ENCODE assay signal across 9 cellular contexts in the genomic region with DNA sequence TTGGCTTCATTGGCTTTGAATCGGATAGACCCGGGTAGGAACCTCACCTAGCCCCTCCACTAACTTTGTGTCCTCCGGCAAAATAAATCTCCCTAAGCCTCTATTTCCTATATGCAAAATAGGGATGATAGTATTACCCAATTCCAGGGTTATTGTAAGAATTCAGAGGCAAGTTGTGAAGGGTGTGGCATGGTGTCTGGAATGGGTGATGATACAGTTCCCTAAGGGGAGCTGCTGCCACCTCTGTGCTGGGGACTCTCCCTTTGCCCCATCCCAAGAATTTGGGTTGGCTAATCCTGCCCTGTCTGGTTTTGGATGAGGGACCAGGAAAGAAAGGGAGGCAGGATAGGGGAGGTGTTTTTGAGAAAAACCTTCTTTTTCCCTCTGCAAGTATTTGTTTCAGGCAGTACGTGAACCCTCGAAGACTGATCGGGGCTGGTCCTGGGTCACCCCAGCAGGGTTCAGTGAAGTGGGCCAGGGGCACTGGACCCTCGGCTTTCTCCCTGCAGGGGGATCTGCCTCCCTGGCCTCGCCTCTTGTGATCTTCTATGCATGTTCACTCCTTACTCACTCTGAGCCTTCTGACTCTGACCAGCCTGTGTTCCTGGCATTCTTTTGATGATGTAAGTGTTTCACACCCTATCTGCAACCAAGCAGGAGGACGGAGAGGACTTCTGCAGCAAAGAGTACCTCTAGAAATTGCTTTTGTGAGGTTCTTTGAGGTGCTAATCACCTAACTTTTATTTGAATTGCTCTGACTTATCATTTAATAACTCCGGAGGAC.
A peak's percentile ranks its signal among the peaks of the same experiment; 100 is the strongest.
DNase-seq lines count a peak whose midpoint lies in the region; ATAC-seq lines count a peak whose summit lies in the region.
"Had no signal": no experiment of that assay in that cellular context is flagged by ENCODE, and none has a peak within 500 bp of the region (broad histone marks: within the 10 kb centered on the region; RNA-seq: fewer than 3 reads in every experiment).

No MANE protein-coding gene starts in this region.

- no peaks in the 10 kb centered on the region for H3K27me3 ChIP-seq in BLaER1 treated with 17β-estradiol and CSF1 and Interleukin-3, amounts not matched to agents 10 nM and 100 nM
- no peaks in the 10 kb centered on the region for H3K27me3 ChIP-seq in mucosa of rectum (ENCODE audit: control insufficient read depth in 2 of 2, insufficient read depth in 2 of 2, low read length in 2 of 2)

- no peaks in the 10 kb centered on the region for H3K9me3 ChIP-seq in BLaER1 treated with 17β-estradiol and CSF1 and Interleukin-3, amounts not matched to agents 10 nM and 100 nM (replicated peaks in 1 of 11)
- no peaks in the 10 kb centered on the region for H3K9me3 ChIP-seq in mucosa of rectum (ENCODE audit: control insufficient read depth in 2 of 2, low read length in 2 of 2)

- H3K4me3 ChIP-seq in BLaER1 treated with 17β-estradiol and CSF1 and Interleukin-3, amounts not matched to agents 10 nM and 100 nM = no peak overlapping the region
- peak overlapping the region in 1 of 2 donors; percentile 13 for H3K4me3 ChIP-seq in mucosa of rectum (ENCODE audit: low read length in 2 of 2)

- H3K27me3 Mint-ChIP-seq in central memory CD8-positive, alpha-beta T cell = no peaks in the 10 kb centered on the region

- peaks cover 23 to 99% (median 97%) of the 10 kb centered on the region in 11 experiments; a peak in 21 of 22 replicates for H4K20me1 ChIP-seq in BLaER1 treated with 17β-estradiol and CSF1 and Interleukin-3, amounts not matched to agents 10 nM and 100 nM

- no peaks in the 10 kb centered on the region for H3K9me3 Mint-ChIP-seq in central memory CD8-positive, alpha-beta T cell

- H3K4me1 Mint-ChIP-seq in central memory CD8-positive, alpha-beta T cell = peaks cover 88% of the 10 kb centered on the region

- peaks cover 29% of the 10 kb centered on the region for H3K36me3 Mint-ChIP-seq in central memory CD8-positive, alpha-beta T cell (ENCODE audit: insufficient read depth)

- peak overlapping the region; percentile 89 to 98 (median 94) for H3K4me2 ChIP-seq in BLaER1 treated with 17β-estradiol and CSF1 and Interleukin-3, amounts not matched to agents 10 nM and 100 nM

- peaks cover 0 to 40% (median 18%) of the 10 kb centered on the region in 11 experiments; a peak in 11 of 22 replicates for H3K36me3 ChIP-seq in BLaER1 treated with 17β-estradiol and CSF1 and Interleukin-3, amounts not matched to agents 10 nM and 100 nM
- no peaks in the 10 kb centered on the region for H3K36me3 ChIP-seq in mucosa of rectum (ENCODE audit: control insufficient read depth in 2 of 2, insufficient read depth in 2 of 2, low read length in 2 of 2)

- peak overlapping the region in 9 of 11 experiments; percentile 11 to 81 (median 48); a peak in 16 of 22 replicates for H3K27ac ChIP-seq in BLaER1 treated with 17β-estradiol and CSF1 and Interleukin-3, amounts not matched to agents 10 nM and 100 nM
- H3K27ac ChIP-seq in mucosa of rectum (ENCODE audit: low read depth in 2 of 2, low read length in 2 of 2) = peak overlapping the region; percentile 64 to 76

- peak overlapping the region; percentile 96 for H3K27ac Mint-ChIP-seq in central memory CD8-positive, alpha-beta T cell (ENCODE audit: low read depth)

- peaks cover 93 to 99% (median 97%) of the 10 kb centered on the region in 10 experiments for H3K4me1 ChIP-seq in BLaER1 treated with 17β-estradiol and CSF1 and Interleukin-3, amounts not matched to agents 10 nM and 100 nM
- peaks cover 76 to 77% of the 10 kb centered on the region in 2 donors for H3K4me1 ChIP-seq in mucosa of rectum (ENCODE audit: control insufficient read depth in 2 of 2, insufficient read depth in 2 of 2, low read length in 2 of 2)

- H3K4me3 Mint-ChIP-seq in central memory CD8-positive, alpha-beta T cell = peak overlapping the region; percentile 82

- H3K9ac ChIP-seq in BLaER1 treated with 17β-estradiol and CSF1 and Interleukin-3, amounts not matched to agents 10 nM and 100 nM = peak overlapping the region in 7 of 11 experiments; percentile 2 to 74 (median 39); a peak in 6 of 22 replicates
- peak overlapping the region in 1 of 2 donors; percentile 36 for H3K9ac ChIP-seq in mucosa of rectum (ENCODE audit: low read depth in 1 of 2, low read length in 2 of 2)

- peak; percentile 28 for DNase-seq in MV-4-11 (lab: John Stamatoyannopoulos, UW)
- DNase-seq in central memory CD8-positive, alpha-beta T cell (ENCODE audit: low spot score in 2 of 2) = no peak
- DNase-seq in NOMO-1 (lab: John Stamatoyannopoulos, UW; ENCODE audit: unreplicated experiment in 2 of 2) = no peak
- no peak for DNase-seq in DMS153 (lab: John Stamatoyannopoulos, UW)
- no peak for DNase-seq in NK-92 treated with Interleukin-12 subunit alpha and Interleukin-12 subunit beta, amount 100 ng/mL, for 24 hours (lab: John Stamatoyannopoulos, UW)
- DNase-seq: NCI-H524 treated with DMSO at 0.1 percent for 48 hours had no signal

- no peak for ATAC-seq in central memory CD8-positive, alpha-beta T cell (replicated peaks; ENCODE audit: extremely low read depth, poor library complexity, severe bottlenecking)
- ATAC-seq in HG02938 (IDR thresholded peaks at IDR 0.05; ENCODE audit: unreplicated experiment) = no peak
